In genomic region chr5:74382864-74383618, GRCh38 we compare ENCODE assay signal across 9 cellular contexts.
DNase-seq lines count a peak whose midpoint lies in the region.
"Had no signal": no experiment of that assay in that cellular context is flagged by ENCODE, and none has a peak within 500 bp of the region (broad histone marks: within the 10 kb centered on the region; RNA-seq: fewer than 3 reads in every experiment).

No MANE protein-coding gene starts in this region.

- H2BK120ac ChIP-seq in mesendoderm (ENCODE audit: low read depth, low read length): no peak overlapping the region

- H3K9me3 Mint-ChIP-seq in activated naive CD4-positive, alpha-beta T cell treated with anti-CD3 and anti-CD28 coated beads, Interleukin-2, amount 10 ng/mL, durations not matched to agents 7 days and 5 days: no peaks in the 10 kb centered on the region

- no peaks in the 10 kb centered on the region for H3K27me3 ChIP-seq in mesendoderm (ENCODE audit: insufficient read depth, low read length, poor library complexity)

- H3K4ac ChIP-seq in mesendoderm (ENCODE audit: low read depth, low read length): no peak overlapping the region

- DNase-seq in A172 (ENCODE audit: low spot score): peak; percentile 74
- DNase-seq in NCI-H2227 treated with DMSO at 0.1 percent for 48 hours (lab: John Stamatoyannopoulos, UW): peak; percentile 32
- DNase-seq in mesendoderm: peak; percentile 50
- no peak for DNase-seq in activated naive CD4-positive, alpha-beta T cell treated with anti-CD3 and anti-CD28 coated beads, Interleukin-2, amount 10 ng/mL, durations not matched to agents 7 days and 5 days
- no peak for DNase-seq in T-helper 2 cell
- DNase-seq in NCI-H345 (lab: John Stamatoyannopoulos, UW): no peak
- no peak for DNase-seq in dermis blood vessel endothelial cell

- H3K36me3 Mint-ChIP-seq in activated naive CD4-positive, alpha-beta T cell treated with anti-CD3 and anti-CD28 coated beads, Interleukin-2, amount 10 ng/mL, durations not matched to agents 7 days and 5 days: no peaks in the 10 kb centered on the region

- no peaks in the 10 kb centered on the region for H3K4me1 Mint-ChIP-seq in activated naive CD4-positive, alpha-beta T cell treated with anti-CD3 and anti-CD28 coated beads, Interleukin-2, amount 10 ng/mL, durations not matched to agents 7 days and 5 days

- no peaks in the 10 kb centered on the region for H3K79me2 ChIP-seq in mesendoderm (ENCODE audit: control insufficient read depth, insufficient read depth, low read length)

- no peaks in the 10 kb centered on the region for H3K79me1 ChIP-seq in mesendoderm (ENCODE audit: low read length)

- no peak overlapping the region for H3K4me3 Mint-ChIP-seq in activated naive CD4-positive, alpha-beta T cell treated with anti-CD3 and anti-CD28 coated beads, Interleukin-2, amount 10 ng/mL, durations not matched to agents 7 days and 5 days

- no peak overlapping the region for H3K56ac ChIP-seq in mesendoderm (ENCODE audit: low read length)

- peak overlapping the region; percentile 24 for H3K27ac ChIP-seq in cingulate gyrus (ENCODE audit: low read depth, low read length)
- H3K27ac ChIP-seq in mesendoderm (ENCODE audit: low read depth, low read length): peak overlapping the region; percentile 23
- H3K27ac ChIP-seq: C4-2B had no signal

- H4K8ac ChIP-seq in mesendoderm (ENCODE audit: low read depth, low read length): no peak overlapping the region

- H3K9ac ChIP-seq in mesendoderm (ENCODE audit: low read length): no peak overlapping the region

- no peaks in the 10 kb centered on the region for H3K36me3 ChIP-seq in mesendoderm (ENCODE audit: control insufficient read depth, insufficient read depth, low read length)

- CTCF ChIA-PET in activated naive CD4-positive, alpha-beta T cell treated with anti-CD3 and anti-CD28 coated beads, Interleukin-2, amount 10 ng/mL, durations not matched to agents 7 days and 5 days (lab: Charles Lee): no interaction called here

- no CpG with 5 or more reads among the region's 5 CpGs for WGBS in mesendoderm (ENCODE audit: extremely low coverage, insufficient coverage, low lambda C conversion rate)

- H2BK5ac ChIP-seq in mesendoderm (ENCODE audit: low read length): no peak overlapping the region

- no peak overlapping the region for H3K27ac Mint-ChIP-seq in activated naive CD4-positive, alpha-beta T cell treated with anti-CD3 and anti-CD28 coated beads, Interleukin-2, amount 10 ng/mL, durations not matched to agents 7 days and 5 days

- no peak overlapping the region for H3K18ac ChIP-seq in mesendoderm (ENCODE audit: low read length)

- no peaks in the 10 kb centered on the region for H3K27me3 Mint-ChIP-seq in activated naive CD4-positive, alpha-beta T cell treated with anti-CD3 and anti-CD28 coated beads, Interleukin-2, amount 10 ng/mL, durations not matched to agents 7 days and 5 days

- no peak overlapping the region for H2AK5ac ChIP-seq in mesendoderm (ENCODE audit: low read length)

- no peak overlapping the region for H3K4me3 ChIP-seq in mesendoderm (ENCODE audit: low read length)

- H4K5ac ChIP-seq in mesendoderm (ENCODE audit: low read length): no peak overlapping the region

- no peak overlapping the region for H3K23ac ChIP-seq in mesendoderm (ENCODE audit: low read length)

- no peak overlapping the region for H3K4me2 ChIP-seq in mesendoderm (ENCODE audit: low read length)

- H3K4me1 ChIP-seq in mesendoderm (ENCODE audit: control insufficient read depth, low read depth, low read length): peaks cover 6% of the 10 kb centered on the region

- no peak overlapping the region for H2BK15ac ChIP-seq in mesendoderm (replicated peaks; ENCODE audit: low read depth)

Comparison
In these comparisons a context has a peak if more than half of its experiments do, and no peak if none do; other contexts are left out.
1. DNase-seq: peak in A172 (single experiment), NCI-H2227 treated with DMSO at 0.1 percent for 48 hours (single experiment) and mesendoderm (single experiment); none in activated naive CD4-positive, alpha-beta T cell treated with anti-CD3 and anti-CD28 coated beads, Interleukin-2, amount 10 ng/mL, durations not matched to agents 7 days and 5 days (single experiment), T-helper 2 cell (0 of 5), NCI-H345 (single experiment) and dermis blood vessel endothelial cell (single experiment).